8 cellular contexts compared by ENCODE assay signal in the genomic region with DNA sequence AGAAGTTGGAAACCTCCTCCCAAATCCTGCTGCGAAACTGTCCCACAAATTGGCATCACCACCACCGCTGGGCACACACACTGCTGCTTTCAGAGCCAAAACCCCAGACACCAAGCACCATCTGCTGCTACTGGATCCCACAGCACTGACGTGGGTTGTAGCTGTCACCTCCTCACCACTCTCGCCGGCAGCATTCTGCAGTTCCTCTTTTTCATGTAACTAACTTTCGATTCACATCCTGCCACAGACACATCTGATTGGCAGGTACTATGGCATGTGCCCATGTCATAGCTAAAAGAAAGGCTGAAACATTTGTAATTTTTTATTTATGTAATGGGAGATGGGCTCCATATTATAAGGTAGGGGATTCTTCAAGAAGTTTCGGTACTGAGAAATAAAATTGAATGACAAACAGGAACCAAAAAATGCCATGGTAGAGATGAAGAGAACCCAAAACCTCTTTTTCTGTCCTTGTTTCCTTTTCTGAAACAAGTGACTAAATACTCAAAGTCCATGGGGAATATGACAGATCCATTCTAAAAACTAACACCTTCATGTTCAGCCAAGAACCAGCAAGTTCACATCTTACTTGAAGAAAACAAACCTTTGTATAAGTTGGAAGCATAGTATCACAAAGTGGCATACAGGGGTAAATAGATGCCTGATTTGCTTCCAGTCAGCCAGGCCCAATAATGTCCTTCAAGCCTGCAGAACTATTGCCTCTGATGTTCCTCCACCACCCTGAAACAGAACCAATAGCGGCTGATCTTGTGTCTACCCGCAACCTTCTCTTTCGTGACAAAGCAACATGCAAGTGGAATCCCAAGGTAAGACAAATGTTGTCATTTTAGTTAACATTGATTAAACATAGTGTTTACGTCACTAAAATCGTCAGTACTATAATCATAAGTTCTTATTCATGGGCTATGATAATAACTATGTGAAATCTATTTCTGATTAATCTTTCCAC. TPM values are rescaled to one million over a fixed set of nuclear protein-coding genes. Genes with fewer than 3 reads are reported as not detected.
A peak's percentile ranks its signal among the peaks of the same experiment; 100 is the strongest.
DNase-seq lines count a peak whose midpoint lies in the region; ATAC-seq, FAIRE-seq and TF ChIP-seq lines count a peak whose summit lies in the region.

No MANE protein-coding gene starts in this region.

- H3K9me3 ChIP-seq in Peyer's patch = no peaks in the 10 kb centered on the region
- no peaks in the 10 kb centered on the region for H3K9me3 ChIP-seq in mucosa of descending colon

- H3K4me3 ChIP-seq in Peyer's patch (no peak overlapping the region), mucosa of descending colon (no peak overlapping the region)

- FAIRE-seq in GM18507 (lab: Jason Lieb, UNC) = peak; percentile 99

- TF ChIP-seq CTCF in Peyer's patch (IDR thresholded peaks at IDR 0.05) = no peak
- TF ChIP-seq CTCF in mucosa of descending colon (IDR thresholded peaks at IDR 0.05) = no peak

- no peaks in the 10 kb centered on the region for H3K4me1 ChIP-seq in Peyer's patch
- no peaks in the 10 kb centered on the region for H3K4me1 ChIP-seq in mucosa of descending colon (ENCODE audit: low read depth)

- DNase-seq in GM18507 (ENCODE audit: extremely low spot score, insufficient read length, low read depth) (peak; percentile 67), Peyer's patch (peak in 2 of 3 donors; percentile 91 to 93), mucosa of descending colon (peak; percentile 44 to 75 (median 63)), DMS79 (lab: John Stamatoyannopoulos, UW) (no peak), DMS114 treated with DMSO at 0.1 percent for 48 hours (lab: John Stamatoyannopoulos, UW; ENCODE audit: unreplicated experiment) (no peak)
- peak; percentile 25 for DNase-seq in activated effector memory CD4-positive, alpha-beta T cell treated with Interleukin-2 at 50 U/mL for 16 hours
- DNase-seq in stimulated activated naive CD4-positive, alpha-beta T cell treated with Interleukin-2 at 50 U/mL for 16 hours (lab: John Stamatoyannopoulos, UW) = peak; percentile 38

- ATAC-seq in HG02852 (IDR thresholded peaks at IDR 0.05; ENCODE audit: unreplicated experiment) (peak; percentile 100), mucosa of descending colon (peak; percentile 92)

- intact Hi-C loops in mucosa of descending colon (cut with DNase I, micrococcal nuclease) = loop anchor here (5.0 kb wide), 2 partner anchors 132 to 137 kb away; no protein-coding TSS in a partner anchor

- H3K27me3 ChIP-seq in Peyer's patch = no peaks in the 10 kb centered on the region

- peak overlapping the region in 1 of 4 donors; percentile 26 for H3K27ac ChIP-seq in Peyer's patch

- H3K36me3 ChIP-seq in Peyer's patch (no peaks in the 10 kb centered on the region), mucosa of descending colon (ENCODE audit: low read depth) (no peaks in the 10 kb centered on the region)

- TF ChIP-seq POLR2A in Peyer's patch (IDR thresholded peaks at IDR 0.05) = no peak

RNA-seq across cellular contexts. Expression of a gene that starts 26.6 kb away (rescaled TPM):
- total RNA-seq in Peyer's patch = 10 to 100 TPM in 1 of 4 donors, 1 to 10 TPM in 2, not detected in 1; 3.1 to 11.9 (median 6.6) TPM
- 1 to 10 TPM in 1 of 3 donors, under 1 TPM in 2; 0.43 to 1.3 (median 0.96) TPM for total RNA-seq in mucosa of descending colon

RNA-seq across cellular contexts. Expression of a gene that starts 33.8 kb away (rescaled TPM):
- total RNA-seq in Peyer's patch (100 to 1,000 TPM in 1 of 4 donors, 10 to 100 TPM in 2, 1 to 10 TPM in 1; 5.3 to 149 (median 20.0) TPM), mucosa of descending colon (10 to 100 TPM in 2 of 3 donors, 1 to 10 TPM in 1; 8.9 to 82.0 (median 20.6) TPM)

Comparison
In these comparisons a context has a peak if more than half of its experiments do, and no peak if none do; other contexts are left out.
1. DNase-seq: peak in GM18507 (single experiment), Peyer's patch (2 of 3), activated effector memory CD4-positive, alpha-beta T cell treated with Interleukin-2 at 50 U/mL for 16 hours (single experiment), mucosa of descending colon (3 of 3) and stimulated activated naive CD4-positive, alpha-beta T cell treated with Interleukin-2 at 50 U/mL for 16 hours (single experiment); none in DMS79 (single experiment) and DMS114 treated with DMSO at 0.1 percent for 48 hours (single experiment).